ENCODE assay signal across 8 cellular contexts in the genomic region with DNA sequence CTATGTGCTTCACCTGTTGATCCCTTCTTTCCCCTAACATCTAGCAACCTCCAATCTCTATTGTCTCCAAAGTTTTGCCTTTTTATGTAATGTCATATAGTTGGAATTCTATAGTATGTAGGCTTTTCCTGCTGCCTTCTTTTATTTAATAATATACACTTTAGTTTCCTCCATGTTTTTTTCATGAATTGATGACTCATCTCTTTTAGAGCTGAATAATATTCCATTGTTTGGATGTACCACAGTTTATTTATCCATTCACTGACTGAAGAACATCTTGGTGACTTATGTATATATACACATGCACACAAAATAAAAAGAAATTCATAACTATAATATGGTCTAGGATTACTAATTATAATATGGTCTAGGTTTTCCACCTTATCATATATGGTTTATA.
"Had no signal": no experiment of that assay in that cellular context is flagged by ENCODE, and none has a peak within 500 bp of the region (broad histone marks: within the 10 kb centered on the region; RNA-seq: fewer than 3 reads in every experiment).

No MANE protein-coding gene starts in this region.

- ATAC-seq: GM12878 had no signal

- DNase-seq: GDM1, GF-D8 had no signal

- FAIRE-seq: G401.6, GM12878, GM12891, GM12892, GM18507, GM19239 had no signal

- H3K4me3 ChIP-seq: GM12878 had no signal
